ENCODE assay signal across 1 cellular context in the genomic region with DNA sequence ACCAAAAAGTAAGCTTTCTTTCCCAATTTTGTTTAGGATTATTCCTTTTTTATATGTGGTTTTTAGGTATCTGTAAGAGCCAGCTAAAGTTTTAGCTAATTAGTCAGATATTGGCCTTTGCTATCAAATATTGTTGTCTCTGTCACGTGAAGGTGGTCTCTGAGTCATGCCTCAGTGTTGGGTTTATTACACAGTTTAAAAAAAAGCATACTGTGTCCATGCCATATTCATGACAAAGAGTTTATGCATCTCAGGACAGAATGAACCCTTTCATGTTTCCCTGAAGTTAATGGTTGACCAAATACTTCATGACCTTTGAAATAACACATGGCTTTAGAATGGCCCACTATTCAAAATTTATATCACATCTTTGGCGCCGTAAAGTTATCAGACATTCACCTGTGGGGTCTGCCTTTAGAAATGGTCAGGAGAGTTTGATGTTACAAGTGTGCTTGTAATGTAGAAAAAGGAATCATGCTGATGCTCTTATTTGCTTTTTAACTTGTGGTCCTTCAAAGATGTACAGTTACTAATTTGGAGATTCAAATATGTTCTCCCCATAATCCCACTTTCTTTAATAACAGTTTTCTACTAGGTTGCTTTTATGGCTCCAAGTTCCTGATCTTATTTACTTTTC.
TF ChIP-seq lines count a peak whose summit lies in the region.

No MANE protein-coding gene starts in this region.

TF ChIP-seq in HepG2, 621 proteins besides CTCF, POLR2A, EP300 and RAD21 (continued from another document and continues in another):
- TF ChIP-seq, protein P1, sequence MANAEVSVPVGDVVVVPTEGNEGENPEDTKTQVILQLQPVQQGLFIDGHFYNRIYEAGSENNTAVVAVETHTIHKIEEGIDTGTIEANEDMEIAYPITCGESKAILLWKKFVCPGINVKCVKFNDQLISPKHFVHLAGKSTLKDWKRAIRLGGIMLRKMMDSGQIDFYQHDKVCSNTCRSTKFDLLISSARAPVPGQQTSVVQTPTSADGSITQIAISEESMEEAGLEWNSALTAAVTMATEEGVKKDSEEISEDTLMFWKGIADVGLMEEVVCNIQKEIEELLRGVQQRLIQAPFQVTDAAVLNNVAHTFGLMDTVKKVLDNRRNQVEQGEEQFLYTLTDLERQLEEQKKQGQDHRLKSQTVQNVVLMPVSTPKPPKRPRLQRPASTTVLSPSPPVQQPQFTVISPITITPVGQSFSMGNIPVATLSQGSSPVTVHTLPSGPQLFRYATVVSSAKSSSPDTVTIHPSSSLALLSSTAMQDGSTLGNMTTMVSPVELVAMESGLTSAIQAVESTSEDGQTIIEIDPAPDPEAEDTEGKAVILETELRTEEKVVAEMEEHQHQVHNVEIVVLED (CRISPR knock-in tag; IDR thresholded peaks at IDR 0.05; ENCODE audit: borderline replicate concordance), result no peak
- TF ChIP-seq PPARG (CRISPR knock-in tag; conservative IDR thresholded peaks at IDR 0.05) (0 out of 2 replicates have a peak, but pooled peaks have one; percentile 18), SALL1 (CRISPR knock-in tag; IDR thresholded peaks at IDR 0.05) (peak; percentile 26; the same call in 1 of the 2 replicates), ZBTB3 (CRISPR knock-in tag; IDR thresholded peaks at IDR 0.05; ENCODE audit: borderline replicate concordance, low read depth) (no peak), ZBED4 (CRISPR knock-in tag; IDR thresholded peaks at IDR 0.05; ENCODE audit: borderline replicate concordance) (no peak), ZNF451 (CRISPR knock-in tag; IDR thresholded peaks at IDR 0.05) (no peak), ARID3A (IDR thresholded peaks at IDR 0.05; ENCODE audit: low read depth, low read length) (peak; percentile 68; the same call in 1 of the 2 replicates), PAXIP1 (CRISPR knock-in tag; conservative IDR thresholded peaks at IDR 0.05) (peak; percentile 47; the same call in 1 of the 2 replicates), SOX13 (IDR thresholded peaks at IDR 0.05) (no peak), SOX13 (CRISPR knock-in tag; conservative IDR thresholded peaks at IDR 0.05 in 1 of 2, IDR thresholded peaks at IDR 0.05 in 1 of 2) (peak in 1 of 2 experiments; percentile 84; a peak in 2 of 4 replicates), HMG20A (CRISPR knock-in tag; IDR thresholded peaks at IDR 0.05; ENCODE audit: borderline replicate concordance) (peak; percentile 63; the same call in 1 of the 2 replicates), FOXJ3 (CRISPR knock-in tag; IDR thresholded peaks at IDR 0.05; ENCODE audit: borderline replicate concordance) (0 out of 2 replicates have a peak, but pooled peaks have one; percentile 24), ZFP62 (CRISPR knock-in tag; IDR thresholded peaks at IDR 0.05) (no peak), KAT8 (CRISPR knock-in tag; IDR thresholded peaks at IDR 0.05) (0 out of 2 replicates have a peak, but pooled peaks have one; percentile 13), NKX3-1 (CRISPR knock-in tag; IDR thresholded peaks at IDR 0.05) (no peak), ZBTB34 (CRISPR knock-in tag; IDR thresholded peaks at IDR 0.05) (no peak), ZNF326 (CRISPR knock-in tag; IDR thresholded peaks at IDR 0.05; ENCODE audit: borderline replicate concordance) (no peak), MAFK (conservative IDR thresholded peaks at IDR 0.05 in 1 of 2, IDR thresholded peaks at IDR 0.05 in 1 of 2; ENCODE audit: low read length in 2 of 2) (no peak), RARA (CRISPR knock-in tag; IDR thresholded peaks at IDR 0.05) (0 out of 2 replicates have a peak, but pooled peaks have one; percentile 30), MZF1 (CRISPR knock-in tag; IDR thresholded peaks at IDR 0.05; ENCODE audit: borderline replicate concordance) (no peak), ZNF512 (CRISPR knock-in tag; IDR thresholded peaks at IDR 0.05) (no peak), MIER2 (CRISPR knock-in tag; IDR thresholded peaks at IDR 0.05) (no peak), SOX5 (CRISPR knock-in tag; IDR thresholded peaks at IDR 0.05; ENCODE audit: borderline replicate concordance) (peak; percentile 94), EHMT2 (IDR thresholded peaks at IDR 0.05; ENCODE audit: borderline replicate concordance, low read depth, low read length) (peak; percentile 50; the same call in 1 of the 2 replicates)
- TF ChIP-seq, protein P2, sequence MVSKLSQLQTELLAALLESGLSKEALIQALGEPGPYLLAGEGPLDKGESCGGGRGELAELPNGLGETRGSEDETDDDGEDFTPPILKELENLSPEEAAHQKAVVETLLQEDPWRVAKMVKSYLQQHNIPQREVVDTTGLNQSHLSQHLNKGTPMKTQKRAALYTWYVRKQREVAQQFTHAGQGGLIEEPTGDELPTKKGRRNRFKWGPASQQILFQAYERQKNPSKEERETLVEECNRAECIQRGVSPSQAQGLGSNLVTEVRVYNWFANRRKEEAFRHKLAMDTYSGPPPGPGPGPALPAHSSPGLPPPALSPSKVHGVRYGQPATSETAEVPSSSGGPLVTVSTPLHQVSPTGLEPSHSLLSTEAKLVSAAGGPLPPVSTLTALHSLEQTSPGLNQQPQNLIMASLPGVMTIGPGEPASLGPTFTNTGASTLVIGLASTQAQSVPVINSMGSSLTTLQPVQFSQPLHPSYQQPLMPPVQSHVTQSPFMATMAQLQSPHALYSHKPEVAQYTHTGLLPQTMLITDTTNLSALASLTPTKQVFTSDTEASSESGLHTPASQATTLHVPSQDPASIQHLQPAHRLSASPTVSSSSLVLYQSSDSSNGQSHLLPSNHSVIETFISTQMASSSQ (IDR thresholded peaks at IDR 0.05; ENCODE audit: low read depth), result peak; percentile 87
- TF ChIP-seq, protein P2 (CRISPR knock-in tag; IDR thresholded peaks at IDR 0.05; ENCODE audit: borderline replicate concordance), result peak; percentile 85; the same call in 1 of the 2 replicates
- TF ChIP-seq, protein P3, sequence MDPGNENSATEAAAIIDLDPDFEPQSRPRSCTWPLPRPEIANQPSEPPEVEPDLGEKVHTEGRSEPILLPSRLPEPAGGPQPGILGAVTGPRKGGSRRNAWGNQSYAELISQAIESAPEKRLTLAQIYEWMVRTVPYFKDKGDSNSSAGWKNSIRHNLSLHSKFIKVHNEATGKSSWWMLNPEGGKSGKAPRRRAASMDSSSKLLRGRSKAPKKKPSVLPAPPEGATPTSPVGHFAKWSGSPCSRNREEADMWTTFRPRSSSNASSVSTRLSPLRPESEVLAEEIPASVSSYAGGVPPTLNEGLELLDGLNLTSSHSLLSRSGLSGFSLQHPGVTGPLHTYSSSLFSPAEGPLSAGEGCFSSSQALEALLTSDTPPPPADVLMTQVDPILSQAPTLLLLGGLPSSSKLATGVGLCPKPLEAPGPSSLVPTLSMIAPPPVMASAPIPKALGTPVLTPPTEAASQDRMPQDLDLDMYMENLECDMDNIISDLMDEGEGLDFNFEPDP (CRISPR knock-in tag; conservative IDR thresholded peaks at IDR 0.05), result no peak
- TF ChIP-seq, protein P4, sequence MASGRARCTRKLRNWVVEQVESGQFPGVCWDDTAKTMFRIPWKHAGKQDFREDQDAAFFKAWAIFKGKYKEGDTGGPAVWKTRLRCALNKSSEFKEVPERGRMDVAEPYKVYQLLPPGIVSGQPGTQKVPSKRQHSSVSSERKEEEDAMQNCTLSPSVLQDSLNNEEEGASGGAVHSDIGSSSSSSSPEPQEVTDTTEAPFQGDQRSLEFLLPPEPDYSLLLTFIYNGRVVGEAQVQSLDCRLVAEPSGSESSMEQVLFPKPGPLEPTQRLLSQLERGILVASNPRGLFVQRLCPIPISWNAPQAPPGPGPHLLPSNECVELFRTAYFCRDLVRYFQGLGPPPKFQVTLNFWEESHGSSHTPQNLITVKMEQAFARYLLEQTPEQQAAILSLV (CRISPR knock-in tag; IDR thresholded peaks at IDR 0.05; ENCODE audit: borderline replicate concordance), result no peak
